Comparison of ENCODE assay signal across 9 cellular contexts in the genomic region with DNA sequence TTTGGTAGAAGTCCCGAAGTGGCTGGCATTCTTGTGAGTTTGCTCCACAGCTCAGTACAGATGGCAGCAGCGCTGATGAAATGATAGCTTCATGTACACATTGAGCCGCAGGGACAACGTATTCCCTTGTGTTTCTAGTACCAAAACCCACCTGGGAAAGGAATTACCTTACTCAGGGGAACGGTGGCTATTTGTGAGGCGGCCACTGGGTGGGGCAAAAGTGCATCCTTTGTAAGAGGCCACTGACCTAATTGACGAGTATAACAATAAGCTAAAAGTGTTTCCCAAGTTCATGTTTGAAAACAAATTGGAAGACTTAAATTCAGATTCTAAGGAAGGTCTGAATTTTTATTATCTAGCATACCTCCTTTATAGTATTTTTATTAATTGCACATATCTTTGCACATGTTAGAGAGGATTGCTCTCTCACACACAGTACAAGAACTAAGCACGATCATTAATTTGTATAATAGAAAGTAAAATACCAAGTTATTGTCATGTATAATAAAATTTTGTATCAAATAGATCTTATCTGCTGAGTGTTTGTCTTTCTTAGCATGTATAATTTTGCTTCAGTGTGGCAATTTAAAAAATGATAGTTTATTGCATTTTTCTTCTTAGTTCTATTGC. TPM values are rescaled to one million over a fixed set of nuclear protein-coding genes. Genes with fewer than 3 reads are reported as not detected.
DNase-seq lines count a peak whose midpoint lies in the region; ATAC-seq and TF ChIP-seq lines count a peak whose summit lies in the region.
"Had no signal": no experiment of that assay in that cellular context is flagged by ENCODE, and none has a peak within 500 bp of the region (broad histone marks: within the 10 kb centered on the region; RNA-seq: fewer than 3 reads in every experiment).

No MANE protein-coding gene starts in this region.

- no peaks in the 10 kb centered on the region for H3K27me3 ChIP-seq in ascending aorta
- H3K27me3 ChIP-seq: SJSA1 had no signal

- ATAC-seq in left ventricle myocardium superior (no peak), left cardiac atrium (no peak), GM18907 (IDR thresholded peaks at IDR 0.05; ENCODE audit: unreplicated experiment) (no peak)
- no peak for ATAC-seq in activated naive CD8-positive, alpha-beta T cell treated with anti-CD3 and anti-CD28 coated beads, Interleukin-2, amount 50 U/mL, for 24 hours

- H3K9me3 ChIP-seq in ascending aorta, result no peaks in the 10 kb centered on the region
- H3K9me3 ChIP-seq: SJSA1 had no signal

- H3K27ac Mint-ChIP-seq in activated naive CD8-positive, alpha-beta T cell treated with anti-CD3 and anti-CD28 coated beads, Interleukin-2, amount 50 U/mL, for 24 hours, result no peak overlapping the region

- no peaks in the 10 kb centered on the region for H3K36me3 ChIP-seq in ascending aorta
- H3K36me3 ChIP-seq: SJSA1 had no signal

- H3K4me3 ChIP-seq in epithelial cell of proximal tubule (ENCODE audit: low read depth, low read length), result no peak overlapping the region
- H3K4me3 ChIP-seq in ascending aorta, result no peak overlapping the region
- H3K4me3 ChIP-seq: SJSA1 had no signal

- no peaks in the 10 kb centered on the region for H3K4me1 Mint-ChIP-seq in activated naive CD8-positive, alpha-beta T cell treated with anti-CD3 and anti-CD28 coated beads, Interleukin-2, amount 50 U/mL, for 24 hours

- no peaks in the 10 kb centered on the region for H3K4me1 ChIP-seq in ascending aorta
- H3K4me1 ChIP-seq: SJSA1 had no signal

- no peak overlapping the region for H3K4me3 Mint-ChIP-seq in activated naive CD8-positive, alpha-beta T cell treated with anti-CD3 and anti-CD28 coated beads, Interleukin-2, amount 50 U/mL, for 24 hours

- peaks cover 5% of the 10 kb centered on the region for H3K9me3 Mint-ChIP-seq in activated naive CD8-positive, alpha-beta T cell treated with anti-CD3 and anti-CD28 coated beads, Interleukin-2, amount 50 U/mL, for 24 hours

- DNase-seq in left ventricle myocardium superior, result peak; percentile 28
- DNase-seq in left cardiac atrium, result no peak
- peak; percentile 98 for DNase-seq in NCI-H69 (lab: John Stamatoyannopoulos, UW)
- DNase-seq in epithelial cell of proximal tubule (ENCODE audit: low read depth), result no peak
- no peak for DNase-seq in ascending aorta (ENCODE audit: low spot score in 2 of 2)
- DNase-seq in activated T-cell treated with anti-CD3 and anti-CD28 coated beads, Interleukin-2, amount 50 U/mL, for 1 hour, result no peak
- DNase-seq in activated naive CD8-positive, alpha-beta T cell treated with anti-CD3 and anti-CD28 coated beads, Interleukin-2, amount 50 U/mL, for 24 hours, result no peak

- H3K36me3 Mint-ChIP-seq in activated naive CD8-positive, alpha-beta T cell treated with anti-CD3 and anti-CD28 coated beads, Interleukin-2, amount 50 U/mL, for 24 hours (ENCODE audit: low read depth), result no peaks in the 10 kb centered on the region

- no peak overlapping the region for H3K27ac ChIP-seq in ascending aorta
- H3K27ac ChIP-seq: SJSA1 had no signal

- no peaks in the 10 kb centered on the region for H3K27me3 Mint-ChIP-seq in activated naive CD8-positive, alpha-beta T cell treated with anti-CD3 and anti-CD28 coated beads, Interleukin-2, amount 50 U/mL, for 24 hours

- TF ChIP-seq CTCF in epithelial cell of proximal tubule (conservative IDR thresholded peaks at IDR 0.05; ENCODE audit: low read depth, low read length) (peak; percentile 55), ascending aorta (IDR thresholded peaks at IDR 0.05) (no peak)

- intact Hi-C loops in left ventricle myocardium superior (cut with micrococcal nuclease) (no loop called here), left cardiac atrium (cut with DNase I) (no loop called here), ascending aorta (cut with DNase I) (no loop called here)

RNA-seq across cellular contexts. Expression of a gene that starts 25.3 kb away (rescaled TPM):
- total RNA-seq in left ventricle myocardium superior, result 0.05 TPM
- under 1 TPM in 1 of 2 donors, not detected in 1; 0.27 TPM for total RNA-seq in left cardiac atrium
- total RNA-seq in epithelial cell of proximal tubule, result not detected in 2 replicates
- total RNA-seq in ascending aorta, result not detected
- total RNA-seq: SJSA1 had no signal

Comparison
In these comparisons a context has a peak if more than half of its experiments do, and no peak if none do; other contexts are left out.
1. DNase-seq: peak in left ventricle myocardium superior (single experiment) and NCI-H69 (single experiment); none in left cardiac atrium (single experiment), epithelial cell of proximal tubule (single experiment), ascending aorta (0 of 2), activated T-cell treated with anti-CD3 and anti-CD28 coated beads, Interleukin-2, amount 50 U/mL, for 1 hour (single experiment) and activated naive CD8-positive, alpha-beta T cell treated with anti-CD3 and anti-CD28 coated beads, Interleukin-2, amount 50 U/mL, for 24 hours (single experiment).